26 cellular contexts compared by ENCODE assay signal in genomic region chr21:33064623-33064996, GRCh38. TPM values are rescaled to one million over a fixed set of nuclear protein-coding genes. Genes with fewer than 3 reads are reported as not detected.
DNase-seq lines count a peak whose midpoint lies in the region; ATAC-seq, FAIRE-seq and TF ChIP-seq lines count a peak whose summit lies in the region.
"Had no signal": no experiment of that assay in that cellular context is flagged by ENCODE, and none has a peak within 500 bp of the region (broad histone marks: within the 10 kb centered on the region; RNA-seq: fewer than 3 reads in every experiment).

No MANE protein-coding gene starts in this region.

- no peaks in the 10 kb centered on the region for H3K9me3 Mint-ChIP-seq in activated T-cell treated with anti-CD3 and anti-CD28 coated beads, Interleukin-2, amount 50 U/mL, for 4 hours
- H3K9me3 Mint-ChIP-seq: natural killer cell treated with Interleukin-12 subunit alpha and Interleukin-12 subunit beta and Interleukin-15 and Interleukin-18, amount 100 ng/mL, for 72 hours; stimulated activated naive CD8-positive, alpha-beta T cell treated with anti-CD3 and anti-CD28 coated beads, Interleukin-15, amount 100 ng/mL, for 72 hours had no signal

- no peak overlapping the region for H3K27ac ChIP-seq in endothelial cell of umbilical vein (ENCODE audit: insufficient read depth, low read depth, low read length)

- H3K79me2 ChIP-seq in Loucy (ENCODE audit: insufficient read depth, low read length) = no peaks in the 10 kb centered on the region
- H3K79me2 ChIP-seq in endothelial cell of umbilical vein (ENCODE audit: control insufficient read depth, insufficient read depth, low read length) = no peaks in the 10 kb centered on the region

- no peak for TF ChIP-seq CTCF in Loucy (conservative IDR thresholded peaks at IDR 0.05; ENCODE audit: low read length)
- no peak for TF ChIP-seq CTCF in endothelial cell of umbilical vein (IDR thresholded peaks at IDR 0.05; ENCODE audit: extremely low read depth in 1 of 2, insufficient read depth in 1 of 2, low read depth in 1 of 2, low read length in 2 of 2)

- no peak overlapping the region for H3K4me3 Mint-ChIP-seq in activated T-cell treated with anti-CD3 and anti-CD28 coated beads, Interleukin-2, amount 50 U/mL, for 4 hours
- H3K4me3 Mint-ChIP-seq: natural killer cell treated with Interleukin-12 subunit alpha and Interleukin-12 subunit beta and Interleukin-15 and Interleukin-18, amount 100 ng/mL, for 72 hours; stimulated activated naive CD8-positive, alpha-beta T cell treated with anti-CD3 and anti-CD28 coated beads, Interleukin-15, amount 100 ng/mL, for 72 hours; T-cell had no signal

- no peaks in the 10 kb centered on the region for H3K27me3 ChIP-seq in Loucy (ENCODE audit: insufficient read depth, low read length, poor library complexity, severe bottlenecking)
- peaks cover 50 to 70% of the 10 kb centered on the region in 2 experiments for H3K27me3 ChIP-seq in endothelial cell of umbilical vein (ENCODE audit: control insufficient read depth in 2 of 2, insufficient read depth in 2 of 2, low read length in 2 of 2)

- dilution Hi-C loops in endothelial cell of umbilical vein (cut with MboI; ENCODE audit: extremely low pct_ligation_motif_present, low sequenced_read_pairs) = no loop called here

- H3K36me3 ChIP-seq in Loucy (ENCODE audit: insufficient read depth, low read length) = no peaks in the 10 kb centered on the region
- no peaks in the 10 kb centered on the region for H3K36me3 ChIP-seq in endothelial cell of umbilical vein (ENCODE audit: control insufficient read depth in 2 of 2, extremely low read depth in 1 of 2, insufficient read depth in 2 of 2, low read length in 2 of 2)
- H3K36me3 ChIP-seq: spleen had no signal

- peak overlapping the region; percentile 13 for H3K9ac ChIP-seq in Loucy (ENCODE audit: low read depth, low read length, poor library complexity, severe bottlenecking)
- no peak overlapping the region for H3K9ac ChIP-seq in endothelial cell of umbilical vein (replicated peaks; ENCODE audit: extremely low read depth, insufficient read depth, low read length)

- peak overlapping the region; percentile 42 for H3K4me2 ChIP-seq in Loucy (ENCODE audit: low read depth, low read length, poor library complexity, severe bottlenecking)
- peak overlapping the region; percentile 20 for H3K4me2 ChIP-seq in endothelial cell of umbilical vein (ENCODE audit: insufficient read depth, low read length)

- peak; percentile 24 for DNase-seq in endothelial cell of umbilical vein (ENCODE audit: low read depth, low spot score)
- peak; percentile 42 for DNase-seq in middle frontal gyrus (ENCODE audit: extremely low spot score, low spot score)
- no peak for DNase-seq in NCI-H748 treated with DMSO at 0.1 percent for 48 hours (lab: John Stamatoyannopoulos, UW)
- no peak for DNase-seq in NCI-H2081 (lab: John Stamatoyannopoulos, UW)
- DNase-seq in activated T-cell treated with anti-CD3 and anti-CD28 coated beads, Interleukin-2, amount 50 U/mL, for 4 hours = no peak
- DNase-seq in activated CD4-positive, alpha-beta T cell treated with anti-CD3 and anti-CD28 coated beads, Interleukin-2, amount 50 U/mL, for 1 hour = no peak
- DNase-seq: activated CD4-positive, alpha-beta T cell treated with anti-CD3 and anti-CD28 coated beads for 48 hours; activated effector memory CD4-positive, alpha-beta T cell treated with Interleukin-2 at 50 U/mL for 16 hours; Caco-2; foreskin fibroblast; left colon; NCI-H1436 treated with DMSO at 0.1 percent for 48 hours; SHP77 treated with DMSO at 0.1 percent for 48 hours; spleen; stimulated activated CD4-positive, alpha-beta T cell treated with anti-CD3 and anti-CD28 coated beads, Interleukin-4, amount 100 ng/mL, for 24 hours; stimulated activated naive CD8-positive, alpha-beta T cell treated with anti-CD3 and anti-CD28 coated beads, Interleukin-15, amount 100 ng/mL, for 72 hours; T-cell had no signal

- CTCF ChIA-PET in endothelial cell of umbilical vein (lab: Charles Lee) = interaction anchor here (1.0 to 2.8 kb wide), 2 partner anchors 38 to 124 kb away, joined by 3 to 12 read pairs; no protein-coding TSS in a partner anchor

- no peaks in the 10 kb centered on the region for H3K36me3 Mint-ChIP-seq in activated T-cell treated with anti-CD3 and anti-CD28 coated beads, Interleukin-2, amount 50 U/mL, for 4 hours (ENCODE audit: insufficient read depth)
- H3K36me3 Mint-ChIP-seq: natural killer cell treated with Interleukin-12 subunit alpha and Interleukin-12 subunit beta and Interleukin-15 and Interleukin-18, amount 100 ng/mL, for 72 hours; T-cell had no signal

- H3K9me2 ChIP-seq in Loucy (replicated peaks; ENCODE audit: low read depth, low read length) = no peaks in the 10 kb centered on the region

- H4K20me1 ChIP-seq in Loucy (ENCODE audit: insufficient read depth, low read length, poor library complexity, severe bottlenecking) (no peaks in the 10 kb centered on the region), endothelial cell of umbilical vein (replicated peaks; ENCODE audit: control insufficient read depth, extremely low read depth, insufficient read depth, low read length) (no peaks in the 10 kb centered on the region)

- POLR2A ChIA-PET in endothelial cell of umbilical vein (lab: Charles Lee) = no interaction called here

- no peaks in the 10 kb centered on the region for H3K9me1 ChIP-seq in endothelial cell of umbilical vein (replicated peaks; ENCODE audit: control insufficient read depth, extremely low read depth, insufficient read depth, low read length)

- H2AFZ ChIP-seq in Loucy (ENCODE audit: low read length) (0 out of 2 replicates have a peak overlapping the region, but pooled peaks have one; percentile 49), endothelial cell of umbilical vein (ENCODE audit: low read depth, low read length) (no peak overlapping the region)

- ATAC-seq in activated T-cell treated with anti-CD3 and anti-CD28 coated beads, Interleukin-2, amount 50 U/mL, for 4 hours = no peak
- ATAC-seq: left colon; natural killer cell treated with Interleukin-12 subunit alpha and Interleukin-12 subunit beta and Interleukin-15 and Interleukin-18, amount 100 ng/mL, for 72 hours; stimulated activated naive CD8-positive, alpha-beta T cell treated with anti-CD3 and anti-CD28 coated beads, Interleukin-15, amount 100 ng/mL, for 72 hours; T-cell had no signal

- intact Hi-C loops in endothelial cell of umbilical vein (cut with micrococcal nuclease) = no loop called here

- no peak overlapping the region for H3K4me3 ChIP-seq in Loucy (ENCODE audit: low read length, poor library complexity, severe bottlenecking)
- no peak overlapping the region for H3K4me3 ChIP-seq in endothelial cell of umbilical vein (replicated peaks in 1 of 3; ENCODE audit: insufficient read depth in 1 of 3, low read depth in 1 of 3, low read length in 3 of 3)
- H3K4me3 ChIP-seq: spleen had no signal

- H3K9me3 ChIP-seq in Loucy (ENCODE audit: insufficient read depth, low read depth, low read length) (no peaks in the 10 kb centered on the region), endothelial cell of umbilical vein (replicated peaks; ENCODE audit: control insufficient read depth, insufficient read depth, low read length) (no peaks in the 10 kb centered on the region)

- H3K4me1 ChIP-seq in Loucy (ENCODE audit: insufficient read depth, low read length, poor library complexity, severe bottlenecking) (peaks cover 79% of the 10 kb centered on the region), endothelial cell of umbilical vein (ENCODE audit: control insufficient read depth, extremely low read depth, insufficient read depth, low read length) (peaks cover 8% of the 10 kb centered on the region)
- H3K4me1 ChIP-seq: Caco-2 had no signal

- TF ChIP-seq POLR2A in endothelial cell of umbilical vein (IDR thresholded peaks at IDR 0.05; ENCODE audit: low read depth, low read length) = no peak

- peaks cover 3% of the 10 kb centered on the region for H3K4me1 Mint-ChIP-seq in activated T-cell treated with anti-CD3 and anti-CD28 coated beads, Interleukin-2, amount 50 U/mL, for 4 hours (ENCODE audit: low read depth)

- BruUV-seq in endothelial cell of umbilical vein (replicated peaks; lab: Mats Ljungman, UMichigan) = no TSS peak

- peaks cover 56% of the 10 kb centered on the region for H3K27me3 Mint-ChIP-seq in activated T-cell treated with anti-CD3 and anti-CD28 coated beads, Interleukin-2, amount 50 U/mL, for 4 hours (ENCODE audit: low read depth)

- FAIRE-seq in endothelial cell of umbilical vein (lab: Jason Lieb, UNC) = peak; percentile 76
- FAIRE-seq: HepG2 had no signal

- peaks cover 8% of the 10 kb centered on the region; the same call in 1 of the 2 replicates for H3F3A ChIP-seq in Loucy (ENCODE audit: low read depth)

TF ChIP-seq in endothelial cell of umbilical vein, 7 proteins besides CTCF, POLR2A, EP300 and RAD21:
- TF ChIP-seq EZH2 (IDR thresholded peaks at IDR 0.05; ENCODE audit: borderline replicate concordance, low read depth, low read length, severe bottlenecking) = no peak
- TF ChIP-seq GATA2 (IDR thresholded peaks at IDR 0.05; ENCODE audit: insufficient read depth, insufficient read length, low read depth, low read length) = no peak
- no peak for TF ChIP-seq POLR2AphosphoS5 (IDR thresholded peaks at IDR 0.05; ENCODE audit: insufficient read depth, low read depth, low read length)

RNA-seq across cellular contexts. Expression of gene OLIG1, which starts 5.3 kb away (rescaled TPM):
- total RNA-seq in endothelial cell of umbilical vein = not detected in 2 replicates
- polyA plus RNA-seq in endothelial cell of umbilical vein = not detected in 2 replicates
- polyA plus RNA-seq in endothelial cell of umbilical vein (2011; cell fraction: cytosol; rRNA removed) = not detected in 2 replicates
- not detected in 2 replicates for polyA plus RNA-seq in endothelial cell of umbilical vein (2011; cell fraction: nucleus; rRNA removed)
- not detected in 2 replicates for polyA plus RNA-seq in endothelial cell of umbilical vein (2012)
- not detected in 2 replicates for polyA minus RNA-seq in endothelial cell of umbilical vein
- polyA minus RNA-seq in endothelial cell of umbilical vein (2011; cell fraction: cytosol; rRNA and poly(A)+ RNA removed) = not detected
- polyA minus RNA-seq in endothelial cell of umbilical vein (2011; cell fraction: nucleus; rRNA and poly(A)+ RNA removed) = not detected in 2 replicates
- not detected for total RNA-seq in activated T-cell treated with anti-CD3 and anti-CD28 coated beads, Interleukin-2, amount 50 U/mL, for 4 hours
- total RNA-seq: Caco-2, Daoy, dermis microvascular lymphatic vessel endothelial cell, epithelial cell of proximal tubule, HepG2, left colon, M059J, pulmonary artery endothelial cell, T-cell, ureter had no signal
- polyA plus RNA-seq: HepG2 had no signal

RNA-seq across cellular contexts. Expression of gene OLIG2, which starts 38.9 kb away (rescaled TPM):
- not detected in 2 replicates for total RNA-seq in endothelial cell of umbilical vein
- not detected in 2 replicates for polyA plus RNA-seq in endothelial cell of umbilical vein
- polyA plus RNA-seq in endothelial cell of umbilical vein (2011; cell fraction: cytosol; rRNA removed) = not detected in 2 replicates
- polyA plus RNA-seq in endothelial cell of umbilical vein (2011; cell fraction: nucleus; rRNA removed) = not detected in 2 replicates
- not detected in 2 replicates for polyA plus RNA-seq in endothelial cell of umbilical vein (2012)
- not detected in 2 replicates for polyA minus RNA-seq in endothelial cell of umbilical vein
- polyA minus RNA-seq in endothelial cell of umbilical vein (2011; cell fraction: cytosol; rRNA and poly(A)+ RNA removed) = not detected
- not detected in 2 replicates for polyA minus RNA-seq in endothelial cell of umbilical vein (2011; cell fraction: nucleus; rRNA and poly(A)+ RNA removed)
- not detected for total RNA-seq in activated T-cell treated with anti-CD3 and anti-CD28 coated beads, Interleukin-2, amount 50 U/mL, for 4 hours
- total RNA-seq: Caco-2; dermis microvascular lymphatic vessel endothelial cell; epithelial cell of proximal tubule; HepG2; left colon; M059J; natural killer cell treated with Interleukin-12 subunit alpha and Interleukin-12 subunit beta and Interleukin-15 and Interleukin-18, amount 100 ng/mL, for 72 hours; pulmonary artery endothelial cell; T-cell; ureter had no signal
- polyA plus RNA-seq: HepG2 had no signal

Comparison
In these comparisons a context has a peak if more than half of its experiments do, and no peak if none do; other contexts are left out.
1. DNase-seq: peak in endothelial cell of umbilical vein (single experiment) and middle frontal gyrus (single experiment); none in NCI-H748 treated with DMSO at 0.1 percent for 48 hours (single experiment), NCI-H2081 (0 of 2), activated T-cell treated with anti-CD3 and anti-CD28 coated beads, Interleukin-2, amount 50 U/mL, for 4 hours (single experiment) and activated CD4-positive, alpha-beta T cell treated with anti-CD3 and anti-CD28 coated beads, Interleukin-2, amount 50 U/mL, for 1 hour (single experiment).